2 cellular contexts compared by ENCODE assay signal in genomic region chr11:102615077-102615893, GRCh38.
TF ChIP-seq lines count a peak whose summit lies in the region.

No MANE protein-coding gene starts in this region.

TF ChIP-seq in SK-N-SH treated with all-trans-retinoic acid at 6 μM for 48 hours, 23 proteins besides CTCF, POLR2A, EP300 and RAD21 (continued from another document):
- TF ChIP-seq PATZ1 (CRISPR knock-in tag; IDR thresholded peaks at IDR 0.05; ENCODE audit: borderline replicate concordance) (no peak), ISL1 (CRISPR knock-in tag; IDR thresholded peaks at IDR 0.05) (no peak), PPARA (CRISPR knock-in tag; IDR thresholded peaks at IDR 0.05; ENCODE audit: borderline replicate concordance) (no peak), CSRNP3 (CRISPR knock-in tag; IDR thresholded peaks at IDR 0.05) (no peak), ZFP30 (CRISPR knock-in tag; IDR thresholded peaks at IDR 0.05) (no peak), OSR1 (CRISPR knock-in tag; IDR thresholded peaks at IDR 0.05) (no peak), RARB (CRISPR knock-in tag; IDR thresholded peaks at IDR 0.05) (no peak), CREB5 (CRISPR knock-in tag; IDR thresholded peaks at IDR 0.05; ENCODE audit: low read depth) (no peak), TSHZ2 (CRISPR knock-in tag; IDR thresholded peaks at IDR 0.05) (no peak), SNAI2 (CRISPR knock-in tag; IDR thresholded peaks at IDR 0.05) (no peak), ZNF565 (CRISPR knock-in tag; conservative IDR thresholded peaks at IDR 0.05; ENCODE audit: low read depth) (no peak), ESRRG (CRISPR knock-in tag; IDR thresholded peaks at IDR 0.05) (no peak), ZC3H10 (CRISPR knock-in tag; IDR thresholded peaks at IDR 0.05) (no peak)

TF ChIP-seq in liver, 16 proteins besides CTCF, POLR2A, EP300 and RAD21 (continued from another document):
- no peak for TF ChIP-seq ATF3 (IDR thresholded peaks at IDR 0.05)
- no peak for TF ChIP-seq FOXA2 (IDR thresholded peaks at IDR 0.05)
- no peak for TF ChIP-seq FOXA1 (IDR thresholded peaks at IDR 0.05)
- TF ChIP-seq JUND (IDR thresholded peaks at IDR 0.05), result no peak
- no peak for TF ChIP-seq REST (IDR thresholded peaks at IDR 0.05)
- no peak for TF ChIP-seq ZBTB33 (IDR thresholded peaks at IDR 0.05)
TF ChIP-seq in liver: peak in this region for 5.
